24 cellular contexts compared by ENCODE assay signal in genomic region chr12:113314121-113314529, GRCh38. TPM values are rescaled to one million over a fixed set of nuclear protein-coding genes. Genes with fewer than 3 reads are reported as not detected.
DNase-seq lines count a peak whose midpoint lies in the region; FAIRE-seq and TF ChIP-seq lines count a peak whose summit lies in the region.
"Had no signal": no experiment of that assay in that cellular context is flagged by ENCODE, and none has a peak within 500 bp of the region (broad histone marks: within the 10 kb centered on the region; RNA-seq: fewer than 3 reads in every experiment).

No MANE protein-coding gene starts in this region.

- H3K18ac ChIP-seq in mesenchymal stem cell (ENCODE audit: low read depth in 1 of 2, low read length in 2 of 2): peak overlapping the region in 1 of 2 experiments; percentile 18

- H2BK12ac ChIP-seq in mesenchymal stem cell (ENCODE audit: low read length in 2 of 2): no peak overlapping the region

- peak; percentile 36 for DNase-seq in BE2C
- no peak for DNase-seq in HTR-8/SVneo (ENCODE audit: insufficient read length, low spot score)
- DNase-seq in amniotic epithelial cell (ENCODE audit: low read depth): peak; percentile 92
- DNase-seq in mesenchymal stem cell: peak; percentile 60
- DNase-seq in endodermal cell: no peak
- DNase-seq in NCI-H1417 (lab: John Stamatoyannopoulos, UW): no peak
- DNase-seq in NCI-H524 (lab: John Stamatoyannopoulos, UW): no peak
- no peak for DNase-seq in germinal center (ENCODE audit: low spot score)
- DNase-seq: activated CD4-positive, alpha-beta memory T cell treated with anti-CD3 and anti-CD28 coated beads, Interleukin-2, amount 10 ng/mL, durations not matched to agents 7 days and 5 days; cerebellar nuclear complex; effector CD8-positive, alpha-beta T cell; GDM1; heart right ventricle; MG63; natural killer cell; NCI-H1694; stimulated activated CD4-positive, alpha-beta T cell treated with anti-CD3 and anti-CD28 coated beads, Interleukin-4, amount 100 ng/mL, for 24 hours; WERI-Rb-1 had no signal

- H3K9ac ChIP-seq in mesenchymal stem cell (ENCODE audit: low read length): peak overlapping the region; percentile 1
- no peak overlapping the region for H3K9ac ChIP-seq in endodermal cell (ENCODE audit: extremely low read depth, low read length, poor library complexity, severe bottlenecking)

- H4K91ac ChIP-seq in mesenchymal stem cell (ENCODE audit: low read length): no peak overlapping the region

- H3K4me3 Mint-ChIP-seq in endodermal cell: no peak overlapping the region
- H3K4me3 Mint-ChIP-seq: activated CD4-positive, alpha-beta memory T cell treated with anti-CD3 and anti-CD28 coated beads, Interleukin-2, amount 10 ng/mL, durations not matched to agents 7 days and 5 days; B cell; memory B cell; natural killer cell had no signal

- H3K4me3 ChIP-seq in BE2C (ENCODE audit: low read depth, low read length) (no peak overlapping the region), mesenchymal stem cell (ENCODE audit: insufficient read depth in 1 of 2, low read depth in 1 of 2, low read length in 2 of 2) (no peak overlapping the region), endodermal cell (ENCODE audit: low read length) (no peak overlapping the region)
- H3K4me3 ChIP-seq: GM12878, heart right ventricle, MG63, prostate gland, smooth muscle cell had no signal

- no peak overlapping the region for H2BK5ac ChIP-seq in mesenchymal stem cell (ENCODE audit: low read depth, low read length, poor library complexity, severe bottlenecking)

- WGBS in mesenchymal stem cell: 48% methylated on average over 4 of the region's 7 CpGs
- 80 to 85% methylated on average over 2 to 7 of the region's 7 CpGs for WGBS in endodermal cell (ENCODE audit: insufficient coverage in 1 of 2, insufficient read length in 1 of 2), 2 experiments

- no peaks in the 10 kb centered on the region for H3K79me1 ChIP-seq in mesenchymal stem cell (replicated peaks; ENCODE audit: low read length, poor library complexity, severe bottlenecking)

- no peaks in the 10 kb centered on the region for H3K27me3 Mint-ChIP-seq in endodermal cell (ENCODE audit: insufficient read depth)
- H3K27me3 Mint-ChIP-seq: activated CD4-positive, alpha-beta memory T cell treated with anti-CD3 and anti-CD28 coated beads, Interleukin-2, amount 10 ng/mL, durations not matched to agents 7 days and 5 days; B cell; memory B cell had no signal

- H2AFZ ChIP-seq in mesenchymal stem cell (ENCODE audit: low read depth, low read length): no peak overlapping the region

- no peaks in the 10 kb centered on the region for H3K27me3 ChIP-seq in BE2C
- H3K27me3 ChIP-seq in mesenchymal stem cell (ENCODE audit: control insufficient read depth in 1 of 2, insufficient read depth in 1 of 2, low read length in 2 of 2): no peaks in the 10 kb centered on the region
- no peaks in the 10 kb centered on the region for H3K27me3 ChIP-seq in endodermal cell (ENCODE audit: control insufficient read depth, insufficient read depth, low read length, poor library complexity, severe bottlenecking)
- H3K27me3 ChIP-seq: heart right ventricle, MG63 had no signal

- H3K36me3 ChIP-seq in BE2C (no peaks in the 10 kb centered on the region), mesenchymal stem cell (ENCODE audit: control insufficient read depth in 1 of 2, insufficient read depth in 2 of 2, low read depth in 1 of 2, low read length in 2 of 2) (peaks cover 29 to 45% of the 10 kb centered on the region in 2 experiments), endodermal cell (ENCODE audit: control insufficient read depth, insufficient read depth, low read length) (peaks cover 15% of the 10 kb centered on the region)
- H3K36me3 ChIP-seq: WERI-Rb-1 had no signal

- H2AK5ac ChIP-seq in mesenchymal stem cell (ENCODE audit: low read length, severe bottlenecking): no peak overlapping the region

- H3K36me3 Mint-ChIP-seq in endodermal cell (ENCODE audit: low read depth): peaks cover 17% of the 10 kb centered on the region
- H3K36me3 Mint-ChIP-seq: natural killer cell had no signal

- no peak overlapping the region for H3K23ac ChIP-seq in mesenchymal stem cell (ENCODE audit: low read length in 2 of 2)

- H3K4me2 ChIP-seq in mesenchymal stem cell (ENCODE audit: low read length, poor library complexity, severe bottlenecking): no peak overlapping the region
- H3K4me2 ChIP-seq: smooth muscle cell had no signal

- H3K4ac ChIP-seq in mesenchymal stem cell (ENCODE audit: low read depth in 1 of 2, low read length in 2 of 2): no peak overlapping the region

- no peak overlapping the region for H3K14ac ChIP-seq in mesenchymal stem cell (ENCODE audit: low read length in 2 of 2)

- no peak overlapping the region for H3K27ac Mint-ChIP-seq in endodermal cell
- H3K27ac Mint-ChIP-seq: activated CD4-positive, alpha-beta memory T cell treated with anti-CD3 and anti-CD28 coated beads, Interleukin-2, amount 10 ng/mL, durations not matched to agents 7 days and 5 days; B cell; memory B cell; natural killer cell had no signal

- no peak overlapping the region for H2BK15ac ChIP-seq in mesenchymal stem cell (ENCODE audit: low read depth, poor library complexity, severe bottlenecking)

- H3K9me3 Mint-ChIP-seq in endodermal cell: peaks cover 3% of the 10 kb centered on the region
- H3K9me3 Mint-ChIP-seq: activated CD4-positive, alpha-beta memory T cell treated with anti-CD3 and anti-CD28 coated beads, Interleukin-2, amount 10 ng/mL, durations not matched to agents 7 days and 5 days; memory B cell; natural killer cell had no signal

- TF ChIP-seq CTCF in BE2C (IDR thresholded peaks at IDR 0.05; ENCODE audit: low read depth, low read length) (no peak), endodermal cell (conservative IDR thresholded peaks at IDR 0.05) (no peak)

- no peak overlapping the region for H2BK120ac ChIP-seq in mesenchymal stem cell (ENCODE audit: low read depth, low read length)

- H3K27ac ChIP-seq in mesenchymal stem cell (ENCODE audit: low read length, poor library complexity, severe bottlenecking) (no peak overlapping the region), endodermal cell (ENCODE audit: low read depth, low read length) (no peak overlapping the region)
- H3K27ac ChIP-seq: heart right ventricle, prostate gland, WERI-Rb-1 had no signal

- no peaks in the 10 kb centered on the region for H3K9me3 ChIP-seq in BE2C
- no peaks in the 10 kb centered on the region for H3K9me3 ChIP-seq in mesenchymal stem cell (ENCODE audit: control insufficient read depth, low read length)
- no peaks in the 10 kb centered on the region for H3K9me3 ChIP-seq in endodermal cell (ENCODE audit: control insufficient read depth, low read length)
- H3K9me3 ChIP-seq: heart right ventricle, MG63, prostate gland had no signal

- no peaks in the 10 kb centered on the region for H3K4me1 ChIP-seq in BE2C
- peaks cover 3% of the 10 kb centered on the region for H3K4me1 ChIP-seq in mesenchymal stem cell (ENCODE audit: control insufficient read depth, insufficient read depth, low read depth, low read length)
- no peaks in the 10 kb centered on the region for H3K4me1 ChIP-seq in endodermal cell (ENCODE audit: control insufficient read depth, insufficient read depth, low read length)
- H3K4me1 ChIP-seq: prostate gland had no signal

- FAIRE-seq in HTR-8/SVneo (lab: Jason Lieb, UNC): peak; percentile 69
- FAIRE-seq: GM12878, HepG2 had no signal

- H4K8ac ChIP-seq in mesenchymal stem cell (ENCODE audit: low read length): peak overlapping the region; percentile 55

- no peaks in the 10 kb centered on the region for H3K4me1 Mint-ChIP-seq in endodermal cell
- H3K4me1 Mint-ChIP-seq: B cell, memory B cell, natural killer cell had no signal

RNA-seq across cellular contexts. Expression of gene SLC8B1, which starts 20.8 kb away (rescaled TPM):
- 0.82 TPM for polyA plus RNA-seq in BE2C (2012; ENCODE audit: insufficient read depth, insufficient read length, low read depth)
- 9.5 TPM for polyA plus RNA-seq in mesenchymal stem cell (2013, experiment 1 of 2)
- polyA plus RNA-seq in mesenchymal stem cell (2013, experiment 2 of 2): 9.8 TPM
- 1 to 10 TPM; 6.9 to 9.1 TPM for total RNA-seq in endodermal cell
- polyA plus RNA-seq in endodermal cell (2013, experiment 1 of 2): 8.2 TPM
- 8.4 TPM for polyA plus RNA-seq in endodermal cell (2013, experiment 2 of 2)

RNA-seq across cellular contexts. Expression of gene PLBD2, which starts 44.3 kb away (rescaled TPM):
- polyA plus RNA-seq in BE2C (2012; ENCODE audit: insufficient read depth, insufficient read length, low read depth): 17.2 TPM
- 165 TPM for polyA plus RNA-seq in mesenchymal stem cell (2013, experiment 1 of 2)
- 149 TPM for polyA plus RNA-seq in mesenchymal stem cell (2013, experiment 2 of 2)
- total RNA-seq in endodermal cell: 10 to 100 TPM; 19.6 to 27.6 TPM
- polyA plus RNA-seq in endodermal cell (2013, experiment 1 of 2): 25.2 TPM
- 24.0 TPM for polyA plus RNA-seq in endodermal cell (2013, experiment 2 of 2)

Comparison
In these comparisons a context has a peak if more than half of its experiments do, and no peak if none do; other contexts are left out.
1. DNase-seq: peak in BE2C (single experiment), amniotic epithelial cell (single experiment) and mesenchymal stem cell (single experiment); none in HTR-8/SVneo (single experiment), endodermal cell (single experiment), NCI-H1417 (0 of 3), NCI-H524 (0 of 2) and germinal center (single experiment).